21 cellular contexts compared by ENCODE assay signal in genomic region chr4:52510939-52511583, GRCh38.
"Had no signal": no experiment of that assay in that cellular context is flagged by ENCODE, and none has a peak within 500 bp of the region (broad histone marks: within the 10 kb centered on the region; RNA-seq: fewer than 3 reads in every experiment).

No MANE protein-coding gene starts in this region.

- H3K27ac ChIP-seq: brain microvascular endothelial cell, cardiac muscle cell, SJCRH30 had no signal

- H3K4me2 ChIP-seq: SK-N-SH had no signal

- H3K36me3 ChIP-seq: brain microvascular endothelial cell, cardiac muscle cell, SJCRH30 had no signal

- H3K4me3 ChIP-seq: cardiac muscle cell, SJCRH30 had no signal

- H3K27me3 ChIP-seq: brain microvascular endothelial cell, cardiac muscle cell, SJCRH30 had no signal

- H3K4me1 ChIP-seq: SJCRH30 had no signal

- H3K9me3 ChIP-seq: SJCRH30, SK-N-SH had no signal

- DNase-seq: activated CD4-positive, alpha-beta T cell treated with anti-CD3 and anti-CD28 coated beads for 48 hours; activated CD4-positive, alpha-beta T cell treated with anti-CD3 and anti-CD28 coated beads, Interleukin-2, amount 50 U/mL, for 4 hours; activated CD4-positive, CD25-positive, alpha-beta regulatory T cell treated with anti-CD3 and anti-CD28 coated beads, Interleukin-2, amount 50 U/mL, for 72 hours; activated CD8-positive, alpha-beta memory T cell treated with anti-CD3 and anti-CD28 coated beads, Interleukin-2, amount 50 U/mL, for 48 hours; activated CD8-positive, alpha-beta T cell treated with anti-CD3 and anti-CD28 coated beads, Interleukin-2, amount 10 ng/mL, durations not matched to agents 7 days and 5 days; activated T-cell treated with anti-CD3 and anti-CD28 coated beads, Interleukin-2, amount 50 U/mL, for 1 hour; brain microvascular endothelial cell; Karpas-422; NCI-H1105 treated with DMSO at 0.1 percent for 48 hours; NCI-H1436 treated with DMSO at 0.1 percent for 48 hours; NCI-H187 treated with DMSO at 0.1 percent for 48 hours; NCI-H2081 treated with DMSO at 0.1 percent for 48 hours; NCI-H345; NCI-H510A; NCI-H526 treated with DMSO at 0.1 percent for 48 hours; NCI-H82; SJCRH30; SK-N-SH; T-helper 1 cell had no signal

- H3K9ac ChIP-seq: SK-N-SH had no signal

- ATAC-seq: activated CD8-positive, alpha-beta T cell treated with anti-CD3 and anti-CD28 coated beads, Interleukin-2, amount 10 ng/mL, durations not matched to agents 7 days and 5 days; WTC11 had no signal
